1 cellular context compared by ENCODE assay signal in the genomic region with DNA sequence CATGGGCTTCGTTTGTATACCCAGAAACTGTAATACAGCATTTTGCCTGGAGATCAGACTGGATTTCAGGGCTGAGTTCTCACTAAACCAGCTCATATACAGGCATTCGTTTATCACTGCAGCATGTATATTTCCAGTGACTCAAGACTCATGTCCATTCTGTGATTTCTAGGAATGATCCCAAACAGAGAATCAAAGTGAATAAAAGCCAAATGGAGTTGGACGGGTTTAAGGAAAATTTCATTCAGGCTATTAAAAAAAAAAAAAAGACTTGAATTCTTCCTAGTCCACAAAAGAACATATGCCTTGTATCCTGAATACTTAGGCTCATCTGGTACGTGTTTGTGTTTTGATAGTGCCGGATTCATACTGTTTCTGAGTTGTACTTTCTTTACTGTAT.
TF ChIP-seq lines count a peak whose summit lies in the region.

No MANE protein-coding gene starts in this region.

TF ChIP-seq in IMR-90, 13 proteins besides CTCF, POLR2A, EP300 and RAD21:
- TF ChIP-seq SMC3 (IDR thresholded peaks at IDR 0.05; ENCODE audit: low read depth, low read length) = no peak
- no peak for TF ChIP-seq MAFK (IDR thresholded peaks at IDR 0.05; ENCODE audit: low read depth, low read length)
- no peak for TF ChIP-seq CEBPB (IDR thresholded peaks at IDR 0.05; ENCODE audit: low read depth, low read length)
- TF ChIP-seq NFE2L2 (IDR thresholded peaks at IDR 0.05; ENCODE audit: low read depth, low read length) = no peak
- TF ChIP-seq RFX5 (IDR thresholded peaks at IDR 0.05; ENCODE audit: low read depth, low read length) = no peak
- no peak for TF ChIP-seq USF2 (IDR thresholded peaks at IDR 0.05; ENCODE audit: low read depth, low read length)
- no peak for TF ChIP-seq CHD1 (IDR thresholded peaks at IDR 0.05; ENCODE audit: low read depth, low read length)
- TF ChIP-seq MAZ (IDR thresholded peaks at IDR 0.05; ENCODE audit: borderline replicate concordance, low read depth, low read length) = no peak
- TF ChIP-seq, protein P1, sequence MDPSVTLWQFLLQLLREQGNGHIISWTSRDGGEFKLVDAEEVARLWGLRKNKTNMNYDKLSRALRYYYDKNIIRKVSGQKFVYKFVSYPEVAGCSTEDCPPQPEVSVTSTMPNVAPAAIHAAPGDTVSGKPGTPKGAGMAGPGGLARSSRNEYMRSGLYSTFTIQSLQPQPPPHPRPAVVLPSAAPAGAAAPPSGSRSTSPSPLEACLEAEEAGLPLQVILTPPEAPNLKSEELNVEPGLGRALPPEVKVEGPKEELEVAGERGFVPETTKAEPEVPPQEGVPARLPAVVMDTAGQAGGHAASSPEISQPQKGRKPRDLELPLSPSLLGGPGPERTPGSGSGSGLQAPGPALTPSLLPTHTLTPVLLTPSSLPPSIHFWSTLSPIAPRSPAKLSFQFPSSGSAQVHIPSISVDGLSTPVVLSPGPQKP (IDR thresholded peaks at IDR 0.05; ENCODE audit: borderline replicate concordance, low read depth, low read length) = no peak
- TF ChIP-seq MXI1 (IDR thresholded peaks at IDR 0.05; ENCODE audit: borderline replicate concordance, low read depth, low read length) = no peak
- TF ChIP-seq BHLHE40 (IDR thresholded peaks at IDR 0.05; ENCODE audit: low read depth, low read length) = no peak
- no peak for TF ChIP-seq RCOR1 (IDR thresholded peaks at IDR 0.05; ENCODE audit: insufficient replicate concordance, low read length)
- no peak for TF ChIP-seq FOS (IDR thresholded peaks at IDR 0.05; ENCODE audit: low read depth, low read length)
